Comparison of ENCODE assay signal across 1 cellular context in the genomic region with DNA sequence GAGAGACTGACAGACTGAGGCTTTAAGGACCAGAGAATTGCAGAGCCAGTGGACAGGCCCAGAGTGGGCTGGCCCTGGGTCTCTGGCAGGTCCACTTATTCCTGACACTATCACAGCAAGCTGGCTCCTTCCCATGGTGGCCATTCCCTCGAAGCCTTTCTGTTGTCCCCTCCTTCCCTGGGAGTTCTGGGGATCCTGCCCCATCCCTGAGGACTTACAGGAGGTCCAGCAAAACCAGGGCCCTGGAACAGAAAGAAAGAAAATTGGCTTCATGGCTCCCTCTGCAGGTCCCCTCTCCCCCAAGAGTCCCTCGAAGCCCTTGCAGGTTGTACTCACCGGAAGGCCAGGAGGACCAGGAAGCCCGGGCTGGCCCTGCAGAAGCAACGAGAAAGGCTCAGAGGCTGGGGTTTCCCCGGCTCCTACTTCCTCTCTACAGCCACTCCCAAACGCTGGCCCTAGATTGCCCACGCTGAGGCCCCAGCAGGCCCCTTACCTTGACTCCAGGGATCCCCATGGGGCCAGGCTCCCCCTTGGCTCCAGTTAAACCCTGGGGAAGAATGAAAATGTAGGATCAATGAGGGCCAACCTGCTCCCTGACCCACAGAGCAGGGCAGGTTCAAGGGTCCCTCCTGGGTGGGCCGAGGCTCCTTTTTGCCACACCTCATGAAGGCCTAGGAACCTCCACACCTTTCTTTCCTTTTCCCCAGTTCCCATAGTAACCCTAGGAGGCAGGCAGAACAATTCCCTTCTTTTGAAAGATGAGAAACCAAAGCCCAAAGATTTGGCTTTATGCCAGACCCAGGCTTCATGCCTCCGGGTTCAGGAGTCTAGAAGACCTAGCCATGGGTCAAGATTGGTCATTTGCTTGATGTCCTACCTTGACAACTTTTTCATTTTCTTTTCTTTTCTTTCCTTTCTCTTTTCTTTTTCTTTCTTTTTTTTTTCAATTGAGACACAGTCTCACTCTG.
A peak's percentile ranks its signal among the peaks of the same experiment; 100 is the strongest.
TF ChIP-seq lines count a peak whose summit lies in the region.

No MANE protein-coding gene starts in this region.

TF ChIP-seq in K562, 482 proteins besides CTCF, POLR2A, EP300 and RAD21 (continued from another document and continues in another):
- TF ChIP-seq, protein P1, sequence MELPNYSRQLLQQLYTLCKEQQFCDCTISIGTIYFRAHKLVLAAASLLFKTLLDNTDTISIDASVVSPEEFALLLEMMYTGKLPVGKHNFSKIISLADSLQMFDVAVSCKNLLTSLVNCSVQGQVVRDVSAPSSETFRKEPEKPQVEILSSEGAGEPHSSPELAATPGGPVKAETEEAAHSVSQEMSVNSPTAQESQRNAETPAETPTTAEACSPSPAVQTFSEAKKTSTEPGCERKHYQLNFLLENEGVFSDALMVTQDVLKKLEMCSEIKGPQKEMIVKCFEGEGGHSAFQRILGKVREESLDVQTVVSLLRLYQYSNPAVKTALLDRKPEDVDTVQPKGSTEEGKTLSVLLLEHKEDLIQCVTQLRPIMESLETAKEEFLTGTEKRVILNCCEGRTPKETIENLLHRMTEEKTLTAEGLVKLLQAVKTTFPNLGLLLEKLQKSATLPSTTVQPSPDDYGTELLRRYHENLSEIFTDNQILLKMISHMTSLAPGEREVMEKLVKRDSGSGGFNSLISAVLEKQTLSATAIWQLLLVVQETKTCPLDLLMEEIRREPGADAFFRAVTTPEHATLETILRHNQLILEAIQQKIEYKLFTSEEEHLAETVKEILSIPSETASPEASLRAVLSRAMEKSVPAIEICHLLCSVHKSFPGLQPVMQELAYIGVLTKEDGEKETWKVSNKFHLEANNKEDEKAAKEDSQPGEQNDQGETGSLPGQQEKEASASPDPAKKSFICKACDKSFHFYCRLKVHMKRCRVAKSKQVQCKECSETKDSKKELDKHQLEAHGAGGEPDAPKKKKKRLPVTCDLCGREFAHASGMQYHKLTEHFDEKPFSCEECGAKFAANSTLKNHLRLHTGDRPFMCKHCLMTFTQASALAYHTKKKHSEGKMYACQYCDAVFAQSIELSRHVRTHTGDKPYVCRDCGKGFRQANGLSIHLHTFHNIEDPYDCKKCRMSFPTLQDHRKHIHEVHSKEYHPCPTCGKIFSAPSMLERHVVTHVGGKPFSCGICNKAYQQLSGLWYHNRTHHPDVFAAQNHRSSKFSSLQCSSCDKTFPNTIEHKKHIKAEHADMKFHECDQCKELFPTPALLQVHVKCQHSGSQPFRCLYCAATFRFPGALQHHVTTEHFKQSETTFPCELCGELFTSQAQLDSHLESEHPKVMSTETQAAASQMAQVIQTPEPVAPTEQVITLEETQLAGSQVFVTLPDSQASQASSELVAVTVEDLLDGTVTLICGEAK (IDR thresholded peaks at IDR 0.05), result no peak
- TF ChIP-seq, protein P1 (CRISPR knock-in tag; IDR thresholded peaks at IDR 0.05), result no peak
- TF ChIP-seq, protein P2, sequence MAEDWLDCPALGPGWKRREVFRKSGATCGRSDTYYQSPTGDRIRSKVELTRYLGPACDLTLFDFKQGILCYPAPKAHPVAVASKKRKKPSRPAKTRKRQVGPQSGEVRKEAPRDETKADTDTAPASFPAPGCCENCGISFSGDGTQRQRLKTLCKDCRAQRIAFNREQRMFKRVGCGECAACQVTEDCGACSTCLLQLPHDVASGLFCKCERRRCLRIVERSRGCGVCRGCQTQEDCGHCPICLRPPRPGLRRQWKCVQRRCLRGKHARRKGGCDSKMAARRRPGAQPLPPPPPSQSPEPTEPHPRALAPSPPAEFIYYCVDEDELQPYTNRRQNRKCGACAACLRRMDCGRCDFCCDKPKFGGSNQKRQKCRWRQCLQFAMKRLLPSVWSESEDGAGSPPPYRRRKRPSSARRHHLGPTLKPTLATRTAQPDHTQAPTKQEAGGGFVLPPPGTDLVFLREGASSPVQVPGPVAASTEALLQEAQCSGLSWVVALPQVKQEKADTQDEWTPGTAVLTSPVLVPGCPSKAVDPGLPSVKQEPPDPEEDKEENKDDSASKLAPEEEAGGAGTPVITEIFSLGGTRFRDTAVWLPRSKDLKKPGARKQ (CRISPR knock-in tag; IDR thresholded peaks at IDR 0.05), result no peak
- TF ChIP-seq ELF4 (CRISPR knock-in tag; IDR thresholded peaks at IDR 0.05) (no peak), CEBPG (CRISPR knock-in tag; IDR thresholded peaks at IDR 0.05) (no peak), CEBPG (tag; conservative IDR thresholded peaks at IDR 0.05 in 1 of 2, IDR thresholded peaks at IDR 0.05 in 1 of 2) (no peak), TCFL5 (CRISPR knock-in tag; conservative IDR thresholded peaks at IDR 0.05) (no peak), ERF (CRISPR knock-in tag; IDR thresholded peaks at IDR 0.05) (no peak), CXXC5 (CRISPR knock-in tag; IDR thresholded peaks at IDR 0.05) (no peak), ZNF551 (CRISPR knock-in tag; IDR thresholded peaks at IDR 0.05) (no peak), RAD51 (IDR thresholded peaks at IDR 0.05; ENCODE audit: borderline replicate concordance, low read depth) (no peak), GATAD2B (IDR thresholded peaks at IDR 0.05; ENCODE audit: borderline replicate concordance) (no peak), NFE2 (IDR thresholded peaks at IDR 0.05; ENCODE audit: low read depth) (no peak), CBFA2T2 (conservative IDR thresholded peaks at IDR 0.05) (no peak), KLF13 (tag; IDR thresholded peaks at IDR 0.05; ENCODE audit: borderline replicate concordance, low read depth) (no peak), PHF8 (IDR thresholded peaks at IDR 0.05; ENCODE audit: borderline replicate concordance, low read length) (no peak)
- TF ChIP-seq, protein P3, sequence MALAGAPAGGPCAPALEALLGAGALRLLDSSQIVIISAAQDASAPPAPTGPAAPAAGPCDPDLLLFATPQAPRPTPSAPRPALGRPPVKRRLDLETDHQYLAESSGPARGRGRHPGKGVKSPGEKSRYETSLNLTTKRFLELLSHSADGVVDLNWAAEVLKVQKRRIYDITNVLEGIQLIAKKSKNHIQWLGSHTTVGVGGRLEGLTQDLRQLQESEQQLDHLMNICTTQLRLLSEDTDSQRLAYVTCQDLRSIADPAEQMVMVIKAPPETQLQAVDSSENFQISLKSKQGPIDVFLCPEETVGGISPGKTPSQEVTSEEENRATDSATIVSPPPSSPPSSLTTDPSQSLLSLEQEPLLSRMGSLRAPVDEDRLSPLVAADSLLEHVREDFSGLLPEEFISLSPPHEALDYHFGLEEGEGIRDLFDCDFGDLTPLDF (CRISPR knock-in tag; IDR thresholded peaks at IDR 0.05), result no peak
- TF ChIP-seq, protein P4, sequence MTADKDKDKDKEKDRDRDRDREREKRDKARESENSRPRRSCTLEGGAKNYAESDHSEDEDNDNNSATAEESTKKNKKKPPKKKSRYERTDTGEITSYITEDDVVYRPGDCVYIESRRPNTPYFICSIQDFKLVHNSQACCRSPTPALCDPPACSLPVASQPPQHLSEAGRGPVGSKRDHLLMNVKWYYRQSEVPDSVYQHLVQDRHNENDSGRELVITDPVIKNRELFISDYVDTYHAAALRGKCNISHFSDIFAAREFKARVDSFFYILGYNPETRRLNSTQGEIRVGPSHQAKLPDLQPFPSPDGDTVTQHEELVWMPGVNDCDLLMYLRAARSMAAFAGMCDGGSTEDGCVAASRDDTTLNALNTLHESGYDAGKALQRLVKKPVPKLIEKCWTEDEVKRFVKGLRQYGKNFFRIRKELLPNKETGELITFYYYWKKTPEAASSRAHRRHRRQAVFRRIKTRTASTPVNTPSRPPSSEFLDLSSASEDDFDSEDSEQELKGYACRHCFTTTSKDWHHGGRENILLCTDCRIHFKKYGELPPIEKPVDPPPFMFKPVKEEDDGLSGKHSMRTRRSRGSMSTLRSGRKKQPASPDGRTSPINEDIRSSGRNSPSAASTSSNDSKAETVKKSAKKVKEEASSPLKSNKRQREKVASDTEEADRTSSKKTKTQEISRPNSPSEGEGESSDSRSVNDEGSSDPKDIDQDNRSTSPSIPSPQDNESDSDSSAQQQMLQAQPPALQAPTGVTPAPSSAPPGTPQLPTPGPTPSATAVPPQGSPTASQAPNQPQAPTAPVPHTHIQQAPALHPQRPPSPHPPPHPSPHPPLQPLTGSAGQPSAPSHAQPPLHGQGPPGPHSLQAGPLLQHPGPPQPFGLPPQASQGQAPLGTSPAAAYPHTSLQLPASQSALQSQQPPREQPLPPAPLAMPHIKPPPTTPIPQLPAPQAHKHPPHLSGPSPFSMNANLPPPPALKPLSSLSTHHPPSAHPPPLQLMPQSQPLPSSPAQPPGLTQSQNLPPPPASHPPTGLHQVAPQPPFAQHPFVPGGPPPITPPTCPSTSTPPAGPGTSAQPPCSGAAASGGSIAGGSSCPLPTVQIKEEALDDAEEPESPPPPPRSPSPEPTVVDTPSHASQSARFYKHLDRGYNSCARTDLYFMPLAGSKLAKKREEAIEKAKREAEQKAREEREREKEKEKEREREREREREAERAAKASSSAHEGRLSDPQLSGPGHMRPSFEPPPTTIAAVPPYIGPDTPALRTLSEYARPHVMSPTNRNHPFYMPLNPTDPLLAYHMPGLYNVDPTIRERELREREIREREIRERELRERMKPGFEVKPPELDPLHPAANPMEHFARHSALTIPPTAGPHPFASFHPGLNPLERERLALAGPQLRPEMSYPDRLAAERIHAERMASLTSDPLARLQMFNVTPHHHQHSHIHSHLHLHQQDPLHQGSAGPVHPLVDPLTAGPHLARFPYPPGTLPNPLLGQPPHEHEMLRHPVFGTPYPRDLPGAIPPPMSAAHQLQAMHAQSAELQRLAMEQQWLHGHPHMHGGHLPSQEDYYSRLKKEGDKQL (CRISPR knock-in tag; IDR thresholded peaks at IDR 0.05; ENCODE audit: borderline replicate concordance), result no peak
- TF ChIP-seq, protein P5, sequence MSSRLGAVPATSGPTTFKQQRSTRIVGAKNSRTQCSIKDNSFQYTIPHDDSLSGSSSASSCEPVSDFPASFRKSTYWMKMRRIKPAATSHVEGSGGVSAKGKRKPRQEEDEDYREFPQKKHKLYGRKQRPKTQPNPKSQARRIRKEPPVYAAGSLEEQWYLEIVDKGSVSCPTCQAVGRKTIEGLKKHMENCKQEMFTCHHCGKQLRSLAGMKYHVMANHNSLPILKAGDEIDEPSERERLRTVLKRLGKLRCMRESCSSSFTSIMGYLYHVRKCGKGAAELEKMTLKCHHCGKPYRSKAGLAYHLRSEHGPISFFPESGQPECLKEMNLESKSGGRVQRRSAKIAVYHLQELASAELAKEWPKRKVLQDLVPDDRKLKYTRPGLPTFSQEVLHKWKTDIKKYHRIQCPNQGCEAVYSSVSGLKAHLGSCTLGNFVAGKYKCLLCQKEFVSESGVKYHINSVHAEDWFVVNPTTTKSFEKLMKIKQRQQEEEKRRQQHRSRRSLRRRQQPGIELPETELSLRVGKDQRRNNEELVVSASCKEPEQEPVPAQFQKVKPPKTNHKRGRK (tag; IDR thresholded peaks at IDR 0.05), result 0 out of 2 replicates have a peak, but pooled peaks have one; percentile 24
- TF ChIP-seq, protein P6, sequence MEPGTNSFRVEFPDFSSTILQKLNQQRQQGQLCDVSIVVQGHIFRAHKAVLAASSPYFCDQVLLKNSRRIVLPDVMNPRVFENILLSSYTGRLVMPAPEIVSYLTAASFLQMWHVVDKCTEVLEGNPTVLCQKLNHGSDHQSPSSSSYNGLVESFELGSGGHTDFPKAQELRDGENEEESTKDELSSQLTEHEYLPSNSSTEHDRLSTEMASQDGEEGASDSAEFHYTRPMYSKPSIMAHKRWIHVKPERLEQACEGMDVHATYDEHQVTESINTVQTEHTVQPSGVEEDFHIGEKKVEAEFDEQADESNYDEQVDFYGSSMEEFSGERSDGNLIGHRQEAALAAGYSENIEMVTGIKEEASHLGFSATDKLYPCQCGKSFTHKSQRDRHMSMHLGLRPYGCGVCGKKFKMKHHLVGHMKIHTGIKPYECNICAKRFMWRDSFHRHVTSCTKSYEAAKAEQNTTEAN (CRISPR knock-in tag; IDR thresholded peaks at IDR 0.05), result no peak
- TF ChIP-seq, protein P7, sequence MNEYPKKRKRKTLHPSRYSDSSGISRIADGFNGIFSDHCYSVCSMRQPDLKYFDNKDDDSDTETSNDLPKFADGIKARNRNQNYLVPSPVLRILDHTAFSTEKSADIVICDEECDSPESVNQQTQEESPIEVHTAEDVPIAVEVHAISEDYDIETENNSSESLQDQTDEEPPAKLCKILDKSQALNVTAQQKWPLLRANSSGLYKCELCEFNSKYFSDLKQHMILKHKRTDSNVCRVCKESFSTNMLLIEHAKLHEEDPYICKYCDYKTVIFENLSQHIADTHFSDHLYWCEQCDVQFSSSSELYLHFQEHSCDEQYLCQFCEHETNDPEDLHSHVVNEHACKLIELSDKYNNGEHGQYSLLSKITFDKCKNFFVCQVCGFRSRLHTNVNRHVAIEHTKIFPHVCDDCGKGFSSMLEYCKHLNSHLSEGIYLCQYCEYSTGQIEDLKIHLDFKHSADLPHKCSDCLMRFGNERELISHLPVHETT (CRISPR knock-in tag; conservative IDR thresholded peaks at IDR 0.05 in 1 of 2, IDR thresholded peaks at IDR 0.05 in 1 of 2), result 0 out of 4 replicates have a peak, but pooled peaks of 1 of the 2 experiments have one; percentile 24
